27 cellular contexts compared by ENCODE assay signal in the genomic region with DNA sequence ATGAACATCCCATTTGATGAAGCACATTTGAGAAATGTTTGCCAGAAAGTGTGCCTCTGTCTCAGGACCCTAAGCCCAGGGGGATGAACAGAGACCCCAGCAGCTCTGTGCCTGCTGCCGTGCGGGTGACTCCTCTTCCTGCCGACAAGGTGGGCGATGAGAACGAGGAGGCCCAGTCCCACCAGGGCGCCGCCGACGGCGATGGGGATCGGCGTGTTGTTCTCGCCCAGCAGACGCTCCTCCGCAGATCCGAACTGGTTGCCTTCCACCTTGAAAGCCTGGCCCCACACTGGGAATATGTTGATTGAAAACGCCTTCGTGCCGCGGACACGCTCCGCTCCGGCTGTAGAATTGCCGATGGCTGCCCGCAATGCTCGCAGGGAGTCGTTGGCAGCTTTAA. TPM values are rescaled to one million over a fixed set of nuclear protein-coding genes. Genes with fewer than 3 reads are reported as not detected.
DNase-seq lines count a peak whose midpoint lies in the region; ATAC-seq and TF ChIP-seq lines count a peak whose summit lies in the region.
"Had no signal": no experiment of that assay in that cellular context is flagged by ENCODE, and none has a peak within 500 bp of the region (broad histone marks: within the 10 kb centered on the region; RNA-seq: fewer than 3 reads in every experiment).

No MANE protein-coding gene starts in this region.

- no peaks in the 10 kb centered on the region for H3K4me1 Mint-ChIP-seq in activated CD8-positive, alpha-beta memory T cell treated with anti-CD3 and anti-CD28 coated beads, Interleukin-2, amount 10 ng/mL, durations not matched to agents 7 days and 5 days
- H3K4me1 Mint-ChIP-seq: CD8-positive, alpha-beta memory T cell had no signal

- CTCF ChIA-PET in activated CD8-positive, alpha-beta memory T cell treated with anti-CD3 and anti-CD28 coated beads, Interleukin-2, amount 10 ng/mL, durations not matched to agents 7 days and 5 days (lab: Charles Lee): no interaction called here

- no peak for TF ChIP-seq EP300 in stomach (IDR thresholded peaks at IDR 0.05)

- intact Hi-C loops in stomach (cut with DNase I; ENCODE audit: low total_unique reads): no loop called here

- H3K27me3 Mint-ChIP-seq in activated CD8-positive, alpha-beta memory T cell treated with anti-CD3 and anti-CD28 coated beads, Interleukin-2, amount 10 ng/mL, durations not matched to agents 7 days and 5 days: peaks cover 41% of the 10 kb centered on the region

- ATAC-seq in activated CD8-positive, alpha-beta memory T cell treated with anti-CD3 and anti-CD28 coated beads, Interleukin-2, amount 10 ng/mL, durations not matched to agents 7 days and 5 days: no peak
- ATAC-seq in RWPE2 (ENCODE audit: low read depth): no peak
- no peak for ATAC-seq in activated naive CD4-positive, alpha-beta T cell treated with anti-CD3 and anti-CD28 coated beads, Interleukin-2, amount 50 U/mL, for 72 hours

- H3K27ac ChIP-seq in RWPE2 (ENCODE audit: poor library complexity, severe bottlenecking) (no peak overlapping the region), stomach (no peak overlapping the region)
- H3K27ac ChIP-seq: PC-9 had no signal

- no peaks in the 10 kb centered on the region for H3K36me3 Mint-ChIP-seq in activated CD8-positive, alpha-beta memory T cell treated with anti-CD3 and anti-CD28 coated beads, Interleukin-2, amount 10 ng/mL, durations not matched to agents 7 days and 5 days
- H3K36me3 Mint-ChIP-seq in activated naive CD4-positive, alpha-beta T cell treated with anti-CD3 and anti-CD28 coated beads, Interleukin-2, amount 50 U/mL, for 72 hours: no peaks in the 10 kb centered on the region
- H3K36me3 Mint-ChIP-seq: CD14-positive monocyte; CD8-positive, alpha-beta memory T cell had no signal

- H3K36me3 ChIP-seq in RWPE2 (ENCODE audit: low read depth) (no peaks in the 10 kb centered on the region), stomach (no peaks in the 10 kb centered on the region)
- H3K36me3 ChIP-seq: BE2C, MG63 had no signal

- 48 to 72% (median 65%) methylated on average over 23 to 27 of the region's 27 CpGs for WGBS in stomach, 5 donors

- H3K4me1 ChIP-seq in RWPE2 (ENCODE audit: insufficient read depth, poor library complexity, severe bottlenecking) (no peaks in the 10 kb centered on the region), stomach (no peaks in the 10 kb centered on the region)
- H3K4me1 ChIP-seq: BE2C had no signal

- H3K9me3 Mint-ChIP-seq in activated CD8-positive, alpha-beta memory T cell treated with anti-CD3 and anti-CD28 coated beads, Interleukin-2, amount 10 ng/mL, durations not matched to agents 7 days and 5 days (ENCODE audit: low read depth): no peaks in the 10 kb centered on the region
- no peaks in the 10 kb centered on the region for H3K9me3 Mint-ChIP-seq in activated naive CD4-positive, alpha-beta T cell treated with anti-CD3 and anti-CD28 coated beads, Interleukin-2, amount 50 U/mL, for 72 hours

- H3K9me3 ChIP-seq in RWPE2 (ENCODE audit: severe bottlenecking) (no peaks in the 10 kb centered on the region), stomach (peaks cover 0 to 4% (median 0%) of the 10 kb centered on the region in 4 donors)
- H3K9me3 ChIP-seq: BE2C, MG63 had no signal

- H3K4me3 Mint-ChIP-seq in activated CD8-positive, alpha-beta memory T cell treated with anti-CD3 and anti-CD28 coated beads, Interleukin-2, amount 10 ng/mL, durations not matched to agents 7 days and 5 days: no peak overlapping the region
- H3K4me3 Mint-ChIP-seq: CD8-positive, alpha-beta memory T cell had no signal

- TF ChIP-seq CTCF in RWPE2 (IDR thresholded peaks at IDR 0.05; ENCODE audit: poor library complexity, severe bottlenecking) (no peak), stomach (IDR thresholded peaks at IDR 0.05) (no peak)

- TF ChIP-seq POLR2A in stomach (IDR thresholded peaks at IDR 0.05): no peak

- H3K27ac Mint-ChIP-seq in activated CD8-positive, alpha-beta memory T cell treated with anti-CD3 and anti-CD28 coated beads, Interleukin-2, amount 10 ng/mL, durations not matched to agents 7 days and 5 days: no peak overlapping the region
- H3K27ac Mint-ChIP-seq in activated naive CD4-positive, alpha-beta T cell treated with anti-CD3 and anti-CD28 coated beads, Interleukin-2, amount 50 U/mL, for 72 hours: no peak overlapping the region
- H3K27ac Mint-ChIP-seq: CD14-positive monocyte had no signal

- peaks cover 48% of the 10 kb centered on the region for H3K27me3 ChIP-seq in RWPE2 (ENCODE audit: insufficient read depth, poor library complexity, severe bottlenecking)
- H3K27me3 ChIP-seq in stomach: peaks cover 0 to 22% (median 11%) of the 10 kb centered on the region in 3 donors
- H3K27me3 ChIP-seq: BE2C, MG63 had no signal

- H3K4me3 ChIP-seq in RWPE2 (ENCODE audit: severe bottlenecking): no peak overlapping the region
- H3K4me3 ChIP-seq in stomach: no peak overlapping the region
- H3K4me3 ChIP-seq: MG63, PC-9 had no signal

- DNase-seq in activated CD8-positive, alpha-beta memory T cell treated with anti-CD3 and anti-CD28 coated beads for 24 hours: peak; percentile 49
- no peak for DNase-seq in activated CD8-positive, alpha-beta memory T cell treated with anti-CD3 and anti-CD28 coated beads, Interleukin-2, amount 10 ng/mL, durations not matched to agents 7 days and 5 days
- DNase-seq in RWPE2 (ENCODE audit: low spot score) (peak; percentile 70), islet precursor cell (peak; percentile 53), stomach (peak; percentile 16), foreskin melanocyte (no peak), NCI-H2081 (lab: John Stamatoyannopoulos, UW) (no peak)
- DNase-seq in activated naive CD4-positive, alpha-beta T cell treated with anti-CD3 and anti-CD28 coated beads, Interleukin-2, amount 50 U/mL, for 72 hours (ENCODE audit: low spot score in 2 of 2): no peak
- DNase-seq: 8988T; ACHN; BE2C; Calu3; CD8-positive, alpha-beta memory T cell; DND-41; KBM-7; MG63; NCI-H1105 treated with DMSO at 0.1 percent for 48 hours; NCI-H146; NCI-H1930; NCI-H446; NCI-H524 treated with DMSO at 0.1 percent for 48 hours; NCI-H82; PC-9; SHP77 had no signal

RNA-seq across cellular contexts. Expression of gene LRTM2, which starts 44.1 kb away (rescaled TPM):
- not detected for total RNA-seq in activated CD8-positive, alpha-beta memory T cell treated with anti-CD3 and anti-CD28 coated beads, Interleukin-2, amount 10 ng/mL, durations not matched to agents 7 days and 5 days
- total RNA-seq in stomach: not detected
- polyA plus RNA-seq in stomach: under 1 TPM in 1 of 3 donors, not detected in 2; 0.03 TPM
- total RNA-seq in activated naive CD4-positive, alpha-beta T cell treated with anti-CD3 and anti-CD28 coated beads, Interleukin-2, amount 50 U/mL, for 72 hours: not detected
- total RNA-seq: Calu3, PC-9, RPMI7951, SK-MEL-5 had no signal
- polyA plus RNA-seq: CD14-positive monocyte; CD8-positive, alpha-beta memory T cell had no signal

RNA-seq across cellular contexts. Expression of gene CACNA2D4, which starts 54.0 kb away (rescaled TPM):
- total RNA-seq in activated CD8-positive, alpha-beta memory T cell treated with anti-CD3 and anti-CD28 coated beads, Interleukin-2, amount 10 ng/mL, durations not matched to agents 7 days and 5 days: 1 to 10 TPM; 5.9 to 8.2 TPM
- 1 to 10 TPM in 3 of 5 donors, under 1 TPM in 1, not detected in 1; 0.58 to 3.5 (median 1.5) TPM for total RNA-seq in stomach
- 1 to 10 TPM; 1.8 to 3.2 (median 1.9) TPM for polyA plus RNA-seq in stomach
- total RNA-seq in activated naive CD4-positive, alpha-beta T cell treated with anti-CD3 and anti-CD28 coated beads, Interleukin-2, amount 50 U/mL, for 72 hours: 1 to 10 TPM; 3.8 to 5.4 TPM
- total RNA-seq: PC-9, SK-MEL-5 had no signal

Comparison
In these comparisons a context has a peak if more than half of its experiments do, and no peak if none do; other contexts are left out.
1. DNase-seq: peak in activated CD8-positive, alpha-beta memory T cell treated with anti-CD3 and anti-CD28 coated beads for 24 hours (single experiment), RWPE2 (single experiment), islet precursor cell (single experiment) and stomach (single experiment); none in activated CD8-positive, alpha-beta memory T cell treated with anti-CD3 and anti-CD28 coated beads, Interleukin-2, amount 10 ng/mL, durations not matched to agents 7 days and 5 days (single experiment), activated naive CD4-positive, alpha-beta T cell treated with anti-CD3 and anti-CD28 coated beads, Interleukin-2, amount 50 U/mL, for 72 hours (0 of 2), foreskin melanocyte (single experiment) and NCI-H2081 (0 of 2).